Comparison of ENCODE assay signal across 19 cellular contexts in genomic region chr3:42689421-42690014, GRCh38. TPM values are rescaled to one million over a fixed set of nuclear protein-coding genes. Genes with fewer than 3 reads are reported as not detected.
"Had no signal": no experiment of that assay in that cellular context is flagged by ENCODE, and none has a peak within 500 bp of the region (broad histone marks: within the 10 kb centered on the region; RNA-seq: fewer than 3 reads in every experiment).

No MANE protein-coding gene starts in this region.

- H3K4me3 Mint-ChIP-seq: activated CD4-positive, alpha-beta T cell treated with anti-CD3 and anti-CD28 coated beads, Interleukin-2, amount 10 ng/mL, durations not matched to agents 24 days and 14 days; activated naive CD8-positive, alpha-beta T cell treated with anti-CD3 and anti-CD28 coated beads for 36 hours; activated T-cell treated with anti-CD3 and anti-CD28 coated beads, Interleukin-2, amount 50 U/mL, for 72 hours; effector memory CD8-positive, alpha-beta T cell; stimulated activated naive CD8-positive, alpha-beta T cell treated with anti-CD3 and anti-CD28 coated beads, Interleukin-15, Interleukin-2, amounts not matched to agents 100 ng/mL and 50 ng/mL, for 24 hours; T-helper 1 cell treated with Interleukin-12 subunit alpha and Interleukin-12 subunit beta and Interleukin-4 antibody, amounts not matched to agents 30 μg/mL and 1 μg/mL, for 36 hours had no signal

- H3K4me2 ChIP-seq: hepatocyte had no signal

- H3K36me3 ChIP-seq: cardiac muscle cell, esophagus squamous epithelium, pancreas had no signal

- H3K27ac Mint-ChIP-seq: activated CD4-positive, alpha-beta T cell treated with anti-CD3 and anti-CD28 coated beads, Interleukin-2, amount 10 ng/mL, durations not matched to agents 24 days and 14 days; activated naive CD8-positive, alpha-beta T cell treated with anti-CD3 and anti-CD28 coated beads for 36 hours; activated T-cell treated with anti-CD3 and anti-CD28 coated beads, Interleukin-2, amount 50 U/mL, for 72 hours; stimulated activated naive CD8-positive, alpha-beta T cell treated with anti-CD3 and anti-CD28 coated beads, Interleukin-15, Interleukin-2, amounts not matched to agents 100 ng/mL and 50 ng/mL, for 24 hours; T-helper 1 cell treated with Interleukin-12 subunit alpha and Interleukin-12 subunit beta and Interleukin-4 antibody, amounts not matched to agents 30 μg/mL and 1 μg/mL, for 36 hours had no signal

- DNase-seq: activated CD4-positive, alpha-beta T cell treated with anti-CD3 and anti-CD28 coated beads, Interleukin-2, amount 10 ng/mL, durations not matched to agents 24 days and 14 days; activated gamma-delta T cell treated with Interleukin-2 at 50 U/mL for 16 hours; activated naive CD8-positive, alpha-beta T cell treated with anti-CD3 and anti-CD28 coated beads for 36 hours; activated T-cell treated with anti-CD3 and anti-CD28 coated beads, Interleukin-2, amount 50 U/mL, for 72 hours; amniotic stem cell; effector memory CD8-positive, alpha-beta T cell; esophagus squamous epithelium; mammary epithelial cell; stimulated activated CD4-positive, alpha-beta T cell treated with anti-CD3 and anti-CD28 coated beads, Interleukin-2, amount 100 ng/mL, for 24 hours; trophoblast cell had no signal

- H3K27me3 ChIP-seq: cardiac muscle cell, hepatocyte, pancreas had no signal

- H3K27ac ChIP-seq: cardiac muscle cell, esophagus squamous epithelium, hepatocyte, pancreas had no signal

- ATAC-seq: activated T-cell treated with anti-CD3 and anti-CD28 coated beads, Interleukin-2, amount 50 U/mL, for 72 hours; effector memory CD8-positive, alpha-beta T cell; left colon; pancreas had no signal

- H3K9me3 ChIP-seq: esophagus squamous epithelium, pancreas had no signal

- H2AFZ ChIP-seq: hepatocyte had no signal

- H3K4me1 ChIP-seq: pancreas had no signal

- H3K4me3 ChIP-seq: cardiac muscle cell, esophagus squamous epithelium, hepatocyte, pancreas had no signal

- H3K79me2 ChIP-seq: hepatocyte had no signal

- H3K36me3 Mint-ChIP-seq: activated naive CD8-positive, alpha-beta T cell treated with anti-CD3 and anti-CD28 coated beads for 36 hours had no signal

- H3K9me3 Mint-ChIP-seq: activated CD4-positive, alpha-beta T cell treated with anti-CD3 and anti-CD28 coated beads, Interleukin-2, amount 10 ng/mL, durations not matched to agents 24 days and 14 days; activated naive CD8-positive, alpha-beta T cell treated with anti-CD3 and anti-CD28 coated beads for 36 hours; activated T-cell treated with anti-CD3 and anti-CD28 coated beads, Interleukin-2, amount 50 U/mL, for 72 hours; effector memory CD8-positive, alpha-beta T cell; stimulated activated naive CD8-positive, alpha-beta T cell treated with anti-CD3 and anti-CD28 coated beads, Interleukin-15, Interleukin-2, amounts not matched to agents 100 ng/mL and 50 ng/mL, for 24 hours; T-helper 1 cell treated with Interleukin-12 subunit alpha and Interleukin-12 subunit beta and Interleukin-4 antibody, amounts not matched to agents 30 μg/mL and 1 μg/mL, for 36 hours had no signal

RNA-seq across cellular contexts. Expression of gene KLHL40, which starts 4.2 kb away (rescaled TPM):
- total RNA-seq: activated CD4-positive, alpha-beta T cell treated with anti-CD3 and anti-CD28 coated beads, Interleukin-2, amount 10 ng/mL, durations not matched to agents 24 days and 14 days; activated CD8-positive, alpha-beta memory T cell treated with anti-CD3 and anti-CD28 coated beads for 36 hours; activated naive CD8-positive, alpha-beta T cell treated with anti-CD3 and anti-CD28 coated beads for 36 hours; activated T-cell treated with anti-CD3 and anti-CD28 coated beads, Interleukin-2, amount 50 U/mL, for 72 hours; dermis microvascular lymphatic vessel endothelial cell; esophagus squamous epithelium; hepatocyte; left colon; mammary epithelial cell; pancreas; temporal lobe had no signal
- polyA plus RNA-seq: hepatocyte, mammary epithelial cell had no signal

RNA-seq across cellular contexts. Expression of gene HHATL, which starts 13.1 kb away (rescaled TPM):
- total RNA-seq: activated CD4-positive, alpha-beta T cell treated with anti-CD3 and anti-CD28 coated beads, Interleukin-2, amount 10 ng/mL, durations not matched to agents 24 days and 14 days; activated CD8-positive, alpha-beta memory T cell treated with anti-CD3 and anti-CD28 coated beads for 36 hours; activated naive CD8-positive, alpha-beta T cell treated with anti-CD3 and anti-CD28 coated beads for 36 hours; activated T-cell treated with anti-CD3 and anti-CD28 coated beads, Interleukin-2, amount 50 U/mL, for 72 hours; dermis microvascular lymphatic vessel endothelial cell; esophagus squamous epithelium; hepatocyte; mammary epithelial cell; temporal lobe had no signal
- polyA plus RNA-seq: hepatocyte, mammary epithelial cell had no signal
